In genomic region chr1:159779403-159779851, GRCh38 we compare ENCODE assay signal across 13 cellular contexts. TPM values are rescaled to one million over a fixed set of nuclear protein-coding genes. Genes with fewer than 3 reads are reported as not detected.
DNase-seq lines count a peak whose midpoint lies in the region; ATAC-seq, FAIRE-seq and TF ChIP-seq lines count a peak whose summit lies in the region.
"Had no signal": no experiment of that assay in that cellular context is flagged by ENCODE, and none has a peak within 500 bp of the region (broad histone marks: within the 10 kb centered on the region; RNA-seq: fewer than 3 reads in every experiment).

No MANE protein-coding gene starts in this region.

- 58% methylated on average over 2 of the region's 2 CpGs for WGBS in upper lobe of left lung, 2 donors

- H3K36me3 Mint-ChIP-seq in activated naive CD4-positive, alpha-beta T cell treated with anti-CD3 and anti-CD28 coated beads, Interleukin-2, amount 50 U/mL, for 24 hours: no peaks in the 10 kb centered on the region
- peaks cover 2% of the 10 kb centered on the region for H3K36me3 Mint-ChIP-seq in astrocyte (ENCODE audit: low read depth, unreplicated experiment)

- peak in 3 of 4 donors; percentile 23 to 46 (median 36) for TF ChIP-seq EP300 in upper lobe of left lung (IDR thresholded peaks at IDR 0.05)

- no peak overlapping the region for H2AFZ ChIP-seq in astrocyte (ENCODE audit: low read depth, low read length)
- no peak overlapping the region for H2AFZ ChIP-seq in keratinocyte (ENCODE audit: control insufficient read depth, low read length)

- no peaks in the 10 kb centered on the region for H3K9me3 Mint-ChIP-seq in activated naive CD4-positive, alpha-beta T cell treated with anti-CD3 and anti-CD28 coated beads, Interleukin-2, amount 50 U/mL, for 24 hours
- peaks cover 3% of the 10 kb centered on the region for H3K9me3 Mint-ChIP-seq in astrocyte (ENCODE audit: unreplicated experiment)

- dilution Hi-C loops in keratinocyte (cut with MboI; ENCODE audit: extremely low pct_ligation_motif_present, low sequenced_read_pairs): loop anchor here (25.0 kb wide), 1 partner anchor 258 kb away; the partner anchor contains the start of gene PIGM

- TF ChIP-seq CTCF in astrocyte (IDR thresholded peaks at IDR 0.05; ENCODE audit: insufficient read depth, low read depth, low read length) (no peak), keratinocyte (optimal IDR thresholded peaks at IDR 0.05 in 1 of 3, IDR thresholded peaks at IDR 0.05 in 1 of 3, conservative IDR thresholded peaks at IDR 0.05 in 1 of 3; ENCODE audit: extremely low read depth in 1 of 3, insufficient read depth in 2 of 3, low read length in 3 of 3) (no peak), upper lobe of left lung (IDR thresholded peaks at IDR 0.05) (no peak)

- peaks cover 27% of the 10 kb centered on the region for H3K4me1 Mint-ChIP-seq in activated naive CD4-positive, alpha-beta T cell treated with anti-CD3 and anti-CD28 coated beads, Interleukin-2, amount 50 U/mL, for 24 hours
- peaks cover 20% of the 10 kb centered on the region for H3K4me1 Mint-ChIP-seq in astrocyte (ENCODE audit: low read depth, unreplicated experiment)

- no peak overlapping the region for H3K27ac ChIP-seq in astrocyte (ENCODE audit: low read depth, low read length)
- no peak overlapping the region for H3K27ac ChIP-seq in keratinocyte (ENCODE audit: control insufficient read depth, insufficient read depth, low read length)
- peak overlapping the region; percentile 28 to 84 (median 71) for H3K27ac ChIP-seq in upper lobe of left lung
- H3K27ac ChIP-seq: BLaER1 treated with 17β-estradiol and CSF1 and Interleukin-3, amounts not matched to agents 10 nM and 100 nM; PC-9 had no signal

- H3K36me3 ChIP-seq in astrocyte (ENCODE audit: insufficient read depth, low read length): no peaks in the 10 kb centered on the region
- H3K36me3 ChIP-seq in keratinocyte (ENCODE audit: control insufficient read depth in 2 of 2, extremely low read depth in 1 of 2, insufficient read depth in 2 of 2, low read length in 2 of 2): no peaks in the 10 kb centered on the region
- no peaks in the 10 kb centered on the region for H3K36me3 ChIP-seq in upper lobe of left lung
- H3K36me3 ChIP-seq: BLaER1 treated with 17β-estradiol and CSF1 and Interleukin-3, amounts not matched to agents 10 nM and 100 nM had no signal

- H3K4me3 Mint-ChIP-seq in activated naive CD4-positive, alpha-beta T cell treated with anti-CD3 and anti-CD28 coated beads, Interleukin-2, amount 50 U/mL, for 24 hours: peak overlapping the region; percentile 87
- no peak overlapping the region for H3K4me3 Mint-ChIP-seq in astrocyte (ENCODE audit: unreplicated experiment)

- FAIRE-seq in astrocyte (lab: Jason Lieb, UNC) (no peak), keratinocyte (lab: Jason Lieb, UNC) (peak; percentile 51)
- FAIRE-seq: GM12878 had no signal

- no peak overlapping the region for H3K27ac Mint-ChIP-seq in activated naive CD4-positive, alpha-beta T cell treated with anti-CD3 and anti-CD28 coated beads, Interleukin-2, amount 50 U/mL, for 24 hours
- H3K27ac Mint-ChIP-seq in astrocyte (ENCODE audit: unreplicated experiment): no peak overlapping the region
- H3K27ac Mint-ChIP-seq: progenitor cell of endocrine pancreas had no signal

- H3K9me3 ChIP-seq in astrocyte (ENCODE audit: insufficient read depth, low read depth, low read length) (no peaks in the 10 kb centered on the region), keratinocyte (ENCODE audit: control insufficient read depth, low read depth, low read length) (no peaks in the 10 kb centered on the region), upper lobe of left lung (no peaks in the 10 kb centered on the region)

- H4K20me1 ChIP-seq in astrocyte (ENCODE audit: insufficient read depth, low read length) (no peaks in the 10 kb centered on the region), keratinocyte (ENCODE audit: control insufficient read depth, extremely low read depth, insufficient read depth, low read length) (no peaks in the 10 kb centered on the region)
- H4K20me1 ChIP-seq: BLaER1 treated with 17β-estradiol and CSF1 and Interleukin-3, amounts not matched to agents 10 nM and 100 nM had no signal

- DNase-seq in activated naive CD4-positive, alpha-beta T cell treated with Interleukin-2 at 50 U/mL for 16 hours: no peak
- DNase-seq in astrocyte (ENCODE audit: low read depth) (peak; percentile 90), keratinocyte (ENCODE audit: low read depth, low spot score) (no peak), upper lobe of left lung (no peak), DMS114 treated with DMSO at 0.1 percent for 48 hours (lab: John Stamatoyannopoulos, UW; ENCODE audit: unreplicated experiment) (no peak)
- DNase-seq: NCI-H146, PC-9 had no signal

- no peaks in the 10 kb centered on the region for H3K27me3 ChIP-seq in astrocyte (ENCODE audit: insufficient read depth, low read length)
- no peaks in the 10 kb centered on the region for H3K27me3 ChIP-seq in keratinocyte (ENCODE audit: control insufficient read depth, extremely low read depth, insufficient read depth, low read length)
- H3K27me3 ChIP-seq in upper lobe of left lung: no peaks in the 10 kb centered on the region

- H3K79me2 ChIP-seq in astrocyte (ENCODE audit: insufficient read depth, low read length) (no peaks in the 10 kb centered on the region), keratinocyte (ENCODE audit: control insufficient read depth, insufficient read depth, low read length) (no peaks in the 10 kb centered on the region)

- H3K4me3 ChIP-seq in astrocyte (ENCODE audit: insufficient read depth, low read depth, low read length): no peak overlapping the region
- no peak overlapping the region for H3K4me3 ChIP-seq in keratinocyte (ENCODE audit: control insufficient read depth in 2 of 3, extremely low read depth in 1 of 3, insufficient read depth in 2 of 3, low read depth in 1 of 3, low read length in 3 of 3)
- H3K4me3 ChIP-seq in upper lobe of left lung: no peak overlapping the region

- H3K27me3 Mint-ChIP-seq in activated naive CD4-positive, alpha-beta T cell treated with anti-CD3 and anti-CD28 coated beads, Interleukin-2, amount 50 U/mL, for 24 hours: no peaks in the 10 kb centered on the region
- peaks cover 2% of the 10 kb centered on the region for H3K27me3 Mint-ChIP-seq in astrocyte (ENCODE audit: low read depth, unreplicated experiment)
- H3K27me3 Mint-ChIP-seq: progenitor cell of endocrine pancreas had no signal

- no peak overlapping the region for H3K9ac ChIP-seq in astrocyte (ENCODE audit: low read length)
- no peak overlapping the region for H3K9ac ChIP-seq in keratinocyte (ENCODE audit: control insufficient read depth, extremely low read depth, insufficient read depth, low read length)
- H3K9ac ChIP-seq: BLaER1 treated with 17β-estradiol and CSF1 and Interleukin-3, amounts not matched to agents 10 nM and 100 nM had no signal

- H3K4me2 ChIP-seq in astrocyte (ENCODE audit: low read length) (peak overlapping the region; percentile 34), keratinocyte (ENCODE audit: control insufficient read depth, extremely low read depth, insufficient read depth, low read depth, low read length) (no peak overlapping the region)

- TF ChIP-seq POLR2A in upper lobe of left lung (IDR thresholded peaks at IDR 0.05): no peak

- no peak for ATAC-seq in upper lobe of left lung (ENCODE audit: low FRiP score in 2 of 2)
- ATAC-seq in HG03280 (IDR thresholded peaks at IDR 0.05; ENCODE audit: unreplicated experiment): no peak
- no peak for ATAC-seq in HG02884 (IDR thresholded peaks at IDR 0.05; ENCODE audit: unreplicated experiment)
- ATAC-seq: GM12878 had no signal

- no peaks in the 10 kb centered on the region for H3K9me1 ChIP-seq in keratinocyte (ENCODE audit: control insufficient read depth, extremely low read depth, insufficient read depth, low read length)

- H3K4me1 ChIP-seq in astrocyte (ENCODE audit: insufficient read depth, low read length) (peaks cover 11% of the 10 kb centered on the region), keratinocyte (ENCODE audit: control insufficient read depth, extremely low read depth, insufficient read depth, low read length) (no peaks in the 10 kb centered on the region), upper lobe of left lung (peaks cover 18 to 27% (median 22%) of the 10 kb centered on the region in 4 donors)

RNA-seq across cellular contexts. Expression of gene DUSP23, which starts 1.3 kb away (rescaled TPM):
- total RNA-seq in astrocyte (30.1 and 33.0 TPM in 2 replicates), upper lobe of left lung (10 to 100 TPM; 59.1 to 96.8 (median 79.9) TPM)
- polyA plus RNA-seq in keratinocyte: 23.8 to 44.6 TPM (median 35.0 TPM) in 3 replicates
- 15.5 TPM for polyA plus RNA-seq in keratinocyte (2011; ENCODE audit: low read depth)
- 21.0 and 40.4 TPM in 2 replicates for polyA plus RNA-seq in keratinocyte (2011; cell fraction: cytosol; rRNA removed)
- polyA plus RNA-seq in keratinocyte (2011; cell fraction: nucleus; rRNA removed): 11.3 and 13.9 TPM in 2 replicates
- 34.1 and 43.4 TPM in 2 replicates for polyA plus RNA-seq in keratinocyte (2012; ENCODE audit: low replicate concordance)
- 10.1 to 14.7 TPM (median 10.8 TPM) in 3 replicates for polyA minus RNA-seq in keratinocyte
- polyA minus RNA-seq in keratinocyte (2011; cell fraction: cytosol; rRNA and poly(A)+ RNA removed): 29.5 TPM
- polyA minus RNA-seq in keratinocyte (2011; cell fraction: nucleus; rRNA and poly(A)+ RNA removed): 3.2 and 3.3 TPM in 2 replicates

RNA-seq across cellular contexts. Expression of gene FCRL6, which starts 22.7 kb away (rescaled TPM):
- not detected in 2 replicates for total RNA-seq in astrocyte
- not detected in 3 replicates for polyA plus RNA-seq in keratinocyte
- not detected for polyA plus RNA-seq in keratinocyte (2011; ENCODE audit: low read depth)
- polyA plus RNA-seq in keratinocyte (2011; cell fraction: cytosol; rRNA removed): not detected in 2 replicates
- not detected in 2 replicates for polyA plus RNA-seq in keratinocyte (2011; cell fraction: nucleus; rRNA removed)
- polyA plus RNA-seq in keratinocyte (2012; ENCODE audit: low replicate concordance): not detected in 2 replicates
- polyA minus RNA-seq in keratinocyte: not detected in 3 replicates
- polyA minus RNA-seq in keratinocyte (2011; cell fraction: cytosol; rRNA and poly(A)+ RNA removed): not detected
- polyA minus RNA-seq in keratinocyte (2011; cell fraction: nucleus; rRNA and poly(A)+ RNA removed): not detected in 2 replicates
- 1 to 10 TPM; 1.8 to 5.2 (median 3.0) TPM for total RNA-seq in upper lobe of left lung
- total RNA-seq: PC-9, progenitor cell of endocrine pancreas had no signal

RNA-seq across cellular contexts. Expression of gene SLAMF8, which starts 47.2 kb away (rescaled TPM):
- total RNA-seq in astrocyte: 1.7 and 3.6 TPM in 2 replicates
- polyA plus RNA-seq in keratinocyte: not detected in 3 replicates
- not detected for polyA plus RNA-seq in keratinocyte (2011; ENCODE audit: low read depth)
- not detected in 2 replicates for polyA plus RNA-seq in keratinocyte (2011; cell fraction: cytosol; rRNA removed)
- not detected in 2 replicates for polyA plus RNA-seq in keratinocyte (2011; cell fraction: nucleus; rRNA removed)
- polyA plus RNA-seq in keratinocyte (2012; ENCODE audit: low replicate concordance): not detected in 2 replicates
- not detected in 3 replicates for polyA minus RNA-seq in keratinocyte
- polyA minus RNA-seq in keratinocyte (2011; cell fraction: cytosol; rRNA and poly(A)+ RNA removed): not detected
- not detected in 2 replicates for polyA minus RNA-seq in keratinocyte (2011; cell fraction: nucleus; rRNA and poly(A)+ RNA removed)
- 10 to 100 TPM in 5 of 6 donors, 1 to 10 TPM in 1; 4.1 to 50.3 (median 27.6) TPM for total RNA-seq in upper lobe of left lung
- total RNA-seq: PC-9, progenitor cell of endocrine pancreas had no signal

Comparison
In these comparisons a context has a peak if more than half of its experiments do, and no peak if none do; other contexts are left out.
1. H3K27ac ChIP-seq: peak in upper lobe of left lung (4 of 4); none in astrocyte (single experiment) and keratinocyte (single experiment).